In the genomic region with DNA sequence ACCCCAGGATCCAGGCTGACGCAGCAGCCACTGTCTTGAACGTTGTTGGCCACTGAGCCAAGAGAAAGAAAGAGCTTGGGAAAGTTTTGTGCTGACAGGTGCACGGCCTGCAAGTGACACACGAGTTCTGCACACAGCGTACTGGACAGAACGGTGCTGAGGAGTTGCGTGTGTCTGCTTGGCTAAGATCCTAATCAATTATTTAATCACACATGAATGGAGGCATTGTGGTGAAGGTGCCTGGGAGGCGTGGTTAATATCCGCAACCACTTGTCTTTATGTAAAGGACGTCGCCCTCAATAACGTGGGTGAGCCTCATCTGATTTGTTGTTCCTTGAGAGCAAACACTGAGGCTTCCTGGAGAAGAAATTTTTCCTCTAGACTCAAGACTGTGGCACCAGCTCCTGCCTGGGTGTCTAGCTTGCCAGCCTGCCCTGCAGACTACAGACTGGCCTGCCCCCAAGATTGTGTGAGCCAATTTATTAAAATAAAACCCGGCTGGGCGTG, we compare ENCODE assay signal across 1 cellular context.
TF ChIP-seq lines count a peak whose summit lies in the region.

No MANE protein-coding gene starts in this region.

TF ChIP-seq in HepG2, 621 proteins besides CTCF, POLR2A, EP300 and RAD21 (continued from another document):
- TF ChIP-seq, protein P1, sequence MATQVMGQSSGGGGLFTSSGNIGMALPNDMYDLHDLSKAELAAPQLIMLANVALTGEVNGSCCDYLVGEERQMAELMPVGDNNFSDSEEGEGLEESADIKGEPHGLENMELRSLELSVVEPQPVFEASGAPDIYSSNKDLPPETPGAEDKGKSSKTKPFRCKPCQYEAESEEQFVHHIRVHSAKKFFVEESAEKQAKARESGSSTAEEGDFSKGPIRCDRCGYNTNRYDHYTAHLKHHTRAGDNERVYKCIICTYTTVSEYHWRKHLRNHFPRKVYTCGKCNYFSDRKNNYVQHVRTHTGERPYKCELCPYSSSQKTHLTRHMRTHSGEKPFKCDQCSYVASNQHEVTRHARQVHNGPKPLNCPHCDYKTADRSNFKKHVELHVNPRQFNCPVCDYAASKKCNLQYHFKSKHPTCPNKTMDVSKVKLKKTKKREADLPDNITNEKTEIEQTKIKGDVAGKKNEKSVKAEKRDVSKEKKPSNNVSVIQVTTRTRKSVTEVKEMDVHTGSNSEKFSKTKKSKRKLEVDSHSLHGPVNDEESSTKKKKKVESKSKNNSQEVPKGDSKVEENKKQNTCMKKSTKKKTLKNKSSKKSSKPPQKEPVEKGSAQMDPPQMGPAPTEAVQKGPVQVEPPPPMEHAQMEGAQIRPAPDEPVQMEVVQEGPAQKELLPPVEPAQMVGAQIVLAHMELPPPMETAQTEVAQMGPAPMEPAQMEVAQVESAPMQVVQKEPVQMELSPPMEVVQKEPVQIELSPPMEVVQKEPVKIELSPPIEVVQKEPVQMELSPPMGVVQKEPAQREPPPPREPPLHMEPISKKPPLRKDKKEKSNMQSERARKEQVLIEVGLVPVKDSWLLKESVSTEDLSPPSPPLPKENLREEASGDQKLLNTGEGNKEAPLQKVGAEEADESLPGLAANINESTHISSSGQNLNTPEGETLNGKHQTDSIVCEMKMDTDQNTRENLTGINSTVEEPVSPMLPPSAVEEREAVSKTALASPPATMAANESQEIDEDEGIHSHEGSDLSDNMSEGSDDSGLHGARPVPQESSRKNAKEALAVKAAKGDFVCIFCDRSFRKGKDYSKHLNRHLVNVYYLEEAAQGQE (IDR thresholded peaks at IDR 0.05; ENCODE audit: borderline replicate concordance in 1 of 2, low read depth in 1 of 2, low read length in 2 of 2): no peak
- TF ChIP-seq, protein P2, sequence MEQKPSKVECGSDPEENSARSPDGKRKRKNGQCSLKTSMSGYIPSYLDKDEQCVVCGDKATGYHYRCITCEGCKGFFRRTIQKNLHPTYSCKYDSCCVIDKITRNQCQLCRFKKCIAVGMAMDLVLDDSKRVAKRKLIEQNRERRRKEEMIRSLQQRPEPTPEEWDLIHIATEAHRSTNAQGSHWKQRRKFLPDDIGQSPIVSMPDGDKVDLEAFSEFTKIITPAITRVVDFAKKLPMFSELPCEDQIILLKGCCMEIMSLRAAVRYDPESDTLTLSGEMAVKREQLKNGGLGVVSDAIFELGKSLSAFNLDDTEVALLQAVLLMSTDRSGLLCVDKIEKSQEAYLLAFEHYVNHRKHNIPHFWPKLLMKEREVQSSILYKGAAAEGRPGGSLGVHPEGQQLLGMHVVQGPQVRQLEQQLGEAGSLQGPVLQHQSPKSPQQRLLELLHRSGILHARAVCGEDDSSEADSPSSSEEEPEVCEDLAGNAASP (CRISPR knock-in tag; IDR thresholded peaks at IDR 0.05; ENCODE audit: borderline replicate concordance): no peak
- TF ChIP-seq, protein P3, sequence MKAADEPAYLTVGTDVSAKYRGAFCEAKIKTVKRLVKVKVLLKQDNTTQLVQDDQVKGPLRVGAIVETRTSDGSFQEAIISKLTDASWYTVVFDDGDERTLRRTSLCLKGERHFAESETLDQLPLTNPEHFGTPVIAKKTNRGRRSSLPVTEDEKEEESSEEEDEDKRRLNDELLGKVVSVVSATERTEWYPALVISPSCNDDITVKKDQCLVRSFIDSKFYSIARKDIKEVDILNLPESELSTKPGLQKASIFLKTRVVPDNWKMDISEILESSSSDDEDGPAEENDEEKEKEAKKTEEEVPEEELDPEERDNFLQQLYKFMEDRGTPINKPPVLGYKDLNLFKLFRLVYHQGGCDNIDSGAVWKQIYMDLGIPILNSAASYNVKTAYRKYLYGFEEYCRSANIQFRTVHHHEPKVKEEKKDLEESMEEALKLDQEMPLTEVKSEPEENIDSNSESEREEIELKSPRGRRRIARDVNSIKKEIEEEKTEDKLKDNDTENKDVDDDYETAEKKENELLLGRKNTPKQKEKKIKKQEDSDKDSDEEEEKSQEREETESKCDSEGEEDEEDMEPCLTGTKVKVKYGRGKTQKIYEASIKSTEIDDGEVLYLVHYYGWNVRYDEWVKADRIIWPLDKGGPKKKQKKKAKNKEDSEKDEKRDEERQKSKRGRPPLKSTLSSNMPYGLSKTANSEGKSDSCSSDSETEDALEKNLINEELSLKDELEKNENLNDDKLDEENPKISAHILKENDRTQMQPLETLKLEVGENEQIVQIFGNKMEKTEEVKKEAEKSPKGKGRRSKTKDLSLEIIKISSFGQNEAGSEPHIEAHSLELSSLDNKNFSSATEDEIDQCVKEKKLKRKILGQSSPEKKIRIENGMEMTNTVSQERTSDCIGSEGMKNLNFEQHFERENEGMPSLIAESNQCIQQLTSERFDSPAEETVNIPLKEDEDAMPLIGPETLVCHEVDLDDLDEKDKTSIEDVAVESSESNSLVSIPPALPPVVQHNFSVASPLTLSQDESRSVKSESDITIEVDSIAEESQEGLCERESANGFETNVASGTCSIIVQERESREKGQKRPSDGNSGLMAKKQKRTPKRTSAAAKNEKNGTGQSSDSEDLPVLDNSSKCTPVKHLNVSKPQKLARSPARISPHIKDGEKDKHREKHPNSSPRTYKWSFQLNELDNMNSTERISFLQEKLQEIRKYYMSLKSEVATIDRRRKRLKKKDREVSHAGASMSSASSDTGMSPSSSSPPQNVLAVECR (CRISPR knock-in tag; IDR thresholded peaks at IDR 0.05; ENCODE audit: borderline replicate concordance): peak; percentile 35; the same call in 1 of the 2 replicates
- TF ChIP-seq TBX3 (IDR thresholded peaks at IDR 0.05; ENCODE audit: borderline replicate concordance): peak; percentile 41; the same call in 1 of the 2 replicates
- TF ChIP-seq, protein P4, sequence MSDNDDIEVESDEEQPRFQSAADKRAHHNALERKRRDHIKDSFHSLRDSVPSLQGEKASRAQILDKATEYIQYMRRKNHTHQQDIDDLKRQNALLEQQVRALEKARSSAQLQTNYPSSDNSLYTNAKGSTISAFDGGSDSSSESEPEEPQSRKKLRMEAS (IDR thresholded peaks at IDR 0.05): peak; percentile 64
- TF ChIP-seq KAT8 (CRISPR knock-in tag; IDR thresholded peaks at IDR 0.05): 0 out of 2 replicates have a peak, but pooled peaks have one; percentile 23
- TF ChIP-seq RFXANK (CRISPR knock-in tag; IDR thresholded peaks at IDR 0.05): no peak
- TF ChIP-seq, protein P5, sequence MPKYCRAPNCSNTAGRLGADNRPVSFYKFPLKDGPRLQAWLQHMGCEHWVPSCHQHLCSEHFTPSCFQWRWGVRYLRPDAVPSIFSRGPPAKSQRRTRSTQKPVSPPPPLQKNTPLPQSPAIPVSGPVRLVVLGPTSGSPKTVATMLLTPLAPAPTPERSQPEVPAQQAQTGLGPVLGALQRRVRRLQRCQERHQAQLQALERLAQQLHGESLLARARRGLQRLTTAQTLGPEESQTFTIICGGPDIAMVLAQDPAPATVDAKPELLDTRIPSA (CRISPR knock-in tag; IDR thresholded peaks at IDR 0.05; ENCODE audit: borderline replicate concordance): no peak
- peak; percentile 39; the same call in 1 of the 2 replicates for TF ChIP-seq FOSL2 (CRISPR knock-in tag; IDR thresholded peaks at IDR 0.05)
- no peak for TF ChIP-seq ZNF703 (CRISPR knock-in tag; IDR thresholded peaks at IDR 0.05; ENCODE audit: borderline replicate concordance)
- TF ChIP-seq SIN3B (IDR thresholded peaks at IDR 0.05; ENCODE audit: low read length): no peak
- TF ChIP-seq RXRA (CRISPR knock-in tag; IDR thresholded peaks at IDR 0.05): no peak; the same call in 1 of the 2 replicates
- TF ChIP-seq ZNF33B (CRISPR knock-in tag; IDR thresholded peaks at IDR 0.05): no peak
- TF ChIP-seq POLR2AphosphoS5 (IDR thresholded peaks at IDR 0.05; ENCODE audit: low read depth, low read length): no peak
- no peak for TF ChIP-seq NPAS2 (CRISPR knock-in tag; IDR thresholded peaks at IDR 0.05; ENCODE audit: borderline replicate concordance)
- peak; percentile 83 for TF ChIP-seq BCL6 (CRISPR knock-in tag; IDR thresholded peaks at IDR 0.05)
- TF ChIP-seq FOXA3 (CRISPR knock-in tag; IDR thresholded peaks at IDR 0.05): peak; percentile 13; the same call in 1 of the 2 replicates
- TF ChIP-seq, protein P6, sequence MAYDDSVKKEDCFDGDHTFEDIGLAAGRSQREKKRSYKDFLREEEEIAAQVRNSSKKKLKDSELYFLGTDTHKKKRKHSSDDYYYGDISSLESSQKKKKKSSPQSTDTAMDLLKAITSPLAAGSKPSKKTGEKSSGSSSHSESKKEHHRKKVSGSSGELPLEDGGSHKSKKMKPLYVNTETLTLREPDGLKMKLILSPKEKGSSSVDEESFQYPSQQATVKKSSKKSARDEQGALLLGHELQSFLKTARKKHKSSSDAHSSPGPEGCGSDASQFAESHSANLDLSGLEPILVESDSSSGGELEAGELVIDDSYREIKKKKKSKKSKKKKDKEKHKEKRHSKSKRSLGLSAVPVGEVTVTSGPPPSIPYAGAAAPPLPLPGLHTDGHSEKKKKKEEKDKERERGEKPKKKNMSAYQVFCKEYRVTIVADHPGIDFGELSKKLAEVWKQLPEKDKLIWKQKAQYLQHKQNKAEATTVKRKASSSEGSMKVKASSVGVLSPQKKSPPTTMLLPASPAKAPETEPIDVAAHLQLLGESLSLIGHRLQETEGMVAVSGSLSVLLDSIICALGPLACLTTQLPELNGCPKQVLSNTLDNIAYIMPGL (CRISPR knock-in tag; IDR thresholded peaks at IDR 0.05; ENCODE audit: borderline replicate concordance in 1 of 2, low read depth in 1 of 2): 0 out of 4 replicates have a peak, but pooled peaks of 1 of the 2 experiments have one; percentile 23
- no peak for TF ChIP-seq SMARCC2 (IDR thresholded peaks at IDR 0.05)
- TF ChIP-seq, protein P7, sequence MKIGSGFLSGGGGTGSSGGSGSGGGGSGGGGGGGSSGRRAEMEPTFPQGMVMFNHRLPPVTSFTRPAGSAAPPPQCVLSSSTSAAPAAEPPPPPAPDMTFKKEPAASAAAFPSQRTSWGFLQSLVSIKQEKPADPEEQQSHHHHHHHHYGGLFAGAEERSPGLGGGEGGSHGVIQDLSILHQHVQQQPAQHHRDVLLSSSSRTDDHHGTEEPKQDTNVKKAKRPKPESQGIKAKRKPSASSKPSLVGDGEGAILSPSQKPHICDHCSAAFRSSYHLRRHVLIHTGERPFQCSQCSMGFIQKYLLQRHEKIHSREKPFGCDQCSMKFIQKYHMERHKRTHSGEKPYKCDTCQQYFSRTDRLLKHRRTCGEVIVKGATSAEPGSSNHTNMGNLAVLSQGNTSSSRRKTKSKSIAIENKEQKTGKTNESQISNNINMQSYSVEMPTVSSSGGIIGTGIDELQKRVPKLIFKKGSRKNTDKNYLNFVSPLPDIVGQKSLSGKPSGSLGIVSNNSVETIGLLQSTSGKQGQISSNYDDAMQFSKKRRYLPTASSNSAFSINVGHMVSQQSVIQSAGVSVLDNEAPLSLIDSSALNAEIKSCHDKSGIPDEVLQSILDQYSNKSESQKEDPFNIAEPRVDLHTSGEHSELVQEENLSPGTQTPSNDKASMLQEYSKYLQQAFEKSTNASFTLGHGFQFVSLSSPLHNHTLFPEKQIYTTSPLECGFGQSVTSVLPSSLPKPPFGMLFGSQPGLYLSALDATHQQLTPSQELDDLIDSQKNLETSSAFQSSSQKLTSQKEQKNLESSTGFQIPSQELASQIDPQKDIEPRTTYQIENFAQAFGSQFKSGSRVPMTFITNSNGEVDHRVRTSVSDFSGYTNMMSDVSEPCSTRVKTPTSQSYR (CRISPR knock-in tag; IDR thresholded peaks at IDR 0.05; ENCODE audit: borderline replicate concordance): no peak
- no peak for TF ChIP-seq PHF20 (CRISPR knock-in tag; IDR thresholded peaks at IDR 0.05)
- TF ChIP-seq ZNF569 (CRISPR knock-in tag; IDR thresholded peaks at IDR 0.05; ENCODE audit: borderline replicate concordance): no peak
- no peak for TF ChIP-seq ZNF530 (CRISPR knock-in tag; IDR thresholded peaks at IDR 0.05; ENCODE audit: low read depth)
- no peak for TF ChIP-seq ZNF124 (CRISPR knock-in tag; IDR thresholded peaks at IDR 0.05)
- TF ChIP-seq ARNT2 (CRISPR knock-in tag; IDR thresholded peaks at IDR 0.05; ENCODE audit: low read depth): 0 out of 2 replicates have a peak, but pooled peaks have one; percentile 25
- TF ChIP-seq, protein P8, sequence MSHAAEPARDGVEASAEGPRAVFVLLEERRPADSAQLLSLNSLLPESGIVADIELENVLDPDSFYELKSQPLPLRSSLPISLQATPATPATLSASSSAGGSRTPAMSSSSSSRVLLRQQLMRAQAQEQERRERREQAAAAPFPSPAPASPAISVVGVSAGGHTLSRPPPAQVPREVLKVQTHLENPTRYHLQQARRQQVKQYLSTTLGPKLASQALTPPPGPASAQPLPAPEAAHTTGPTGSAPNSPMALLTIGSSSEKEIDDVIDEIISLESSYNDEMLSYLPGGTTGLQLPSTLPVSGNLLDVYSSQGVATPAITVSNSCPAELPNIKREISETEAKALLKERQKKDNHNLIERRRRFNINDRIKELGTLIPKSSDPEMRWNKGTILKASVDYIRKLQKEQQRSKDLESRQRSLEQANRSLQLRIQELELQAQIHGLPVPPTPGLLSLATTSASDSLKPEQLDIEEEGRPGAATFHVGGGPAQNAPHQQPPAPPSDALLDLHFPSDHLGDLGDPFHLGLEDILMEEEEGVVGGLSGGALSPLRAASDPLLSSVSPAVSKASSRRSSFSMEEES (CRISPR knock-in tag; IDR thresholded peaks at IDR 0.05): no peak
- TF ChIP-seq GABPA (IDR thresholded peaks at IDR 0.05; ENCODE audit: low read depth, low read length): no peak
- no peak for TF ChIP-seq GABPA (CRISPR knock-in tag; IDR thresholded peaks at IDR 0.05; ENCODE audit: low read depth)
- TF ChIP-seq, protein P9, sequence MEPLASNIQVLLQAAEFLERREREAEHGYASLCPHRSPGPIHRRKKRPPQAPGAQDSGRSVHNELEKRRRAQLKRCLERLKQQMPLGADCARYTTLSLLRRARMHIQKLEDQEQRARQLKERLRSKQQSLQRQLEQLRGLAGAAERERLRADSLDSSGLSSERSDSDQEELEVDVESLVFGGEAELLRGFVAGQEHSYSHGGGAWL (CRISPR knock-in tag; IDR thresholded peaks at IDR 0.05): no peak
